In genomic region chr11:62909107-62909894, GRCh38 we compare ENCODE assay signal across 10 cellular contexts. TPM values are rescaled to one million over a fixed set of nuclear protein-coding genes. Genes with fewer than 3 reads are reported as not detected.
A peak's percentile ranks its signal among the peaks of the same experiment; 100 is the strongest.
DNase-seq lines count a peak whose midpoint lies in the region; ATAC-seq, FAIRE-seq and TF ChIP-seq lines count a peak whose summit lies in the region.
"Had no signal": no experiment of that assay in that cellular context is flagged by ENCODE, and none has a peak within 500 bp of the region (broad histone marks: within the 10 kb centered on the region; RNA-seq: fewer than 3 reads in every experiment).

No MANE protein-coding gene starts in this region.

- TF ChIP-seq CTCF in breast epithelium (IDR thresholded peaks at IDR 0.05) (peak; percentile 39 to 61 (median 55)), keratinocyte (optimal IDR thresholded peaks at IDR 0.05 in 1 of 3, IDR thresholded peaks at IDR 0.05 in 1 of 3, conservative IDR thresholded peaks at IDR 0.05 in 1 of 3; ENCODE audit: extremely low read depth in 1 of 3, insufficient read depth in 2 of 3, low read length in 3 of 3) (peak; percentile 65 to 85 (median 67)), natural killer cell (IDR thresholded peaks at IDR 0.05) (no peak)

- TF ChIP-seq POLR2A in breast epithelium (IDR thresholded peaks at IDR 0.05): no peak

- no peaks in the 10 kb centered on the region for H3K9me3 ChIP-seq in breast epithelium
- H3K9me3 ChIP-seq in keratinocyte (ENCODE audit: control insufficient read depth, low read depth, low read length): no peaks in the 10 kb centered on the region

- no peak for FAIRE-seq in keratinocyte (lab: Jason Lieb, UNC)
- FAIRE-seq: G401.6 had no signal

- intact Hi-C loops in breast epithelium (cut with DNase I; ENCODE audit: low total_unique reads): loop anchor here (5.0 kb wide), 1 partner anchor 113 kb away; no protein-coding TSS in a partner anchor
- intact Hi-C loops in natural killer cell (cut with micrococcal nuclease): loop anchor here (5.0 kb wide), 1 partner anchor 303 kb away; no protein-coding TSS in a partner anchor

- no peaks in the 10 kb centered on the region for H3K9me1 ChIP-seq in keratinocyte (ENCODE audit: control insufficient read depth, extremely low read depth, insufficient read depth, low read length)

- peaks cover 7 to 14% of the 10 kb centered on the region in 2 donors for H3K27me3 Mint-ChIP-seq in natural killer cell (ENCODE audit: low read depth in 2 of 2)

- no peaks in the 10 kb centered on the region for H3K27me3 ChIP-seq in breast epithelium
- no peaks in the 10 kb centered on the region for H3K27me3 ChIP-seq in keratinocyte (ENCODE audit: control insufficient read depth, extremely low read depth, insufficient read depth, low read length)

- dilution Hi-C loops in keratinocyte (cut with MboI; ENCODE audit: extremely low pct_ligation_motif_present, low sequenced_read_pairs): no loop called here

- peak; percentile 22 for DNase-seq in NCI-H345 (lab: John Stamatoyannopoulos, UW)
- no peak for DNase-seq in NCI-H345 treated with DMSO at 0.1 percent for 48 hours (lab: John Stamatoyannopoulos, UW; ENCODE audit: unreplicated experiment)
- peak; percentile 40 for DNase-seq in NCI-H1694 (lab: John Stamatoyannopoulos, UW)
- peak; percentile 81 to 87 for DNase-seq in breast epithelium (ENCODE audit: low spot score in 2 of 2)
- DNase-seq in keratinocyte (ENCODE audit: low read depth, low spot score): no peak
- DNase-seq in natural killer cell: no peak
- DNase-seq in GM19240 (ENCODE audit: insufficient read length, low spot score): no peak
- DNase-seq: stimulated activated naive B cell treated with anti-CD40 and anti-IgM and Interleukin-4, amounts not matched to agents 10 μg/mL and 1 μg/mL and 100 μg/mL, for 72 hours had no signal

- peak overlapping the region; percentile 62 for H3K4me2 ChIP-seq in keratinocyte (ENCODE audit: control insufficient read depth, extremely low read depth, insufficient read depth, low read depth, low read length)

- H3K9ac ChIP-seq in keratinocyte (ENCODE audit: control insufficient read depth, extremely low read depth, insufficient read depth, low read length): peak overlapping the region; percentile 22

- H3K4me1 Mint-ChIP-seq in natural killer cell: peaks cover 10 to 11% of the 10 kb centered on the region in 2 donors

- H3K4me1 ChIP-seq in breast epithelium: peaks cover 6 to 14% of the 10 kb centered on the region in 2 donors
- H3K4me1 ChIP-seq in keratinocyte (ENCODE audit: control insufficient read depth, extremely low read depth, insufficient read depth, low read length): peaks cover 5% of the 10 kb centered on the region

- H3K27ac Mint-ChIP-seq in natural killer cell: no peak overlapping the region
- H3K27ac Mint-ChIP-seq: stimulated activated naive B cell treated with anti-CD40 and anti-IgM and Interleukin-4, amounts not matched to agents 10 μg/mL and 1 μg/mL and 100 μg/mL, for 72 hours had no signal

- ATAC-seq in natural killer cell: no peak

- peak overlapping the region; percentile 65 to 87 for H3K27ac ChIP-seq in breast epithelium
- H3K27ac ChIP-seq in keratinocyte (ENCODE audit: control insufficient read depth, insufficient read depth, low read length): no peak overlapping the region
- H3K27ac ChIP-seq in temporal lobe (ENCODE audit: low read depth, low read length): peak overlapping the region; percentile 38

- no peaks in the 10 kb centered on the region for H3K36me3 ChIP-seq in breast epithelium
- no peaks in the 10 kb centered on the region for H3K36me3 ChIP-seq in keratinocyte (ENCODE audit: control insufficient read depth in 2 of 2, extremely low read depth in 1 of 2, insufficient read depth in 2 of 2, low read length in 2 of 2)

- H3K4me3 Mint-ChIP-seq in natural killer cell: no peak overlapping the region
- H3K4me3 Mint-ChIP-seq: stimulated activated naive B cell treated with anti-CD40 and anti-IgM and Interleukin-4, amounts not matched to agents 10 μg/mL and 1 μg/mL and 100 μg/mL, for 72 hours had no signal

- no peaks in the 10 kb centered on the region for H3K79me2 ChIP-seq in keratinocyte (ENCODE audit: control insufficient read depth, insufficient read depth, low read length)

- peak overlapping the region in 2 of 3 donors; percentile 1 to 45 for H3K4me3 ChIP-seq in breast epithelium
- H3K4me3 ChIP-seq in keratinocyte (ENCODE audit: control insufficient read depth in 2 of 3, extremely low read depth in 1 of 3, insufficient read depth in 2 of 3, low read depth in 1 of 3, low read length in 3 of 3): no peak overlapping the region

- H2AFZ ChIP-seq in keratinocyte (ENCODE audit: control insufficient read depth, low read length): peak overlapping the region; percentile 88

- H4K20me1 ChIP-seq in keratinocyte (ENCODE audit: control insufficient read depth, extremely low read depth, insufficient read depth, low read length): no peaks in the 10 kb centered on the region

- H3K9me3 Mint-ChIP-seq in natural killer cell: no peaks in the 10 kb centered on the region
- H3K9me3 Mint-ChIP-seq: stimulated activated naive B cell treated with anti-CD40 and anti-IgM and Interleukin-4, amounts not matched to agents 10 μg/mL and 1 μg/mL and 100 μg/mL, for 72 hours had no signal

- H3K36me3 Mint-ChIP-seq in natural killer cell: no peaks in the 10 kb centered on the region
- H3K36me3 Mint-ChIP-seq: stimulated activated naive B cell treated with anti-CD40 and anti-IgM and Interleukin-4, amounts not matched to agents 10 μg/mL and 1 μg/mL and 100 μg/mL, for 72 hours had no signal

RNA-seq across cellular contexts. Expression of gene CHRM1, which starts 11.9 kb away (rescaled TPM):
- total RNA-seq in breast epithelium (1 to 10 TPM in 1 of 3 donors, under 1 TPM in 1, not detected in 1; 0.88 to 1.3 TPM), temporal lobe (8.9 TPM), natural killer cell (not detected)
- polyA plus RNA-seq in keratinocyte: not detected in 3 replicates
- polyA plus RNA-seq in keratinocyte (2011; ENCODE audit: low read depth): not detected
- polyA plus RNA-seq in keratinocyte (2011; cell fraction: cytosol; rRNA removed): not detected in 2 replicates
- polyA plus RNA-seq in keratinocyte (2011; cell fraction: nucleus; rRNA removed): not detected in 2 replicates
- not detected in 2 replicates for polyA plus RNA-seq in keratinocyte (2012; ENCODE audit: low replicate concordance)
- 0.07 TPM in 1 of 3 replicates, not detected in the others for polyA minus RNA-seq in keratinocyte
- polyA minus RNA-seq in keratinocyte (2011; cell fraction: cytosol; rRNA and poly(A)+ RNA removed): not detected
- polyA minus RNA-seq in keratinocyte (2011; cell fraction: nucleus; rRNA and poly(A)+ RNA removed): not detected in 2 replicates

RNA-seq across cellular contexts. Expression of gene SLC3A2, which starts 28.6 kb away (rescaled TPM):
- total RNA-seq in breast epithelium (100 to 1,000 TPM; 147 to 214 (median 171) TPM), temporal lobe (66.9 TPM), natural killer cell (100 to 1,000 TPM; 200 to 235 (median 207) TPM)
- polyA plus RNA-seq in keratinocyte: 469 to 552 TPM (median 521 TPM) in 3 replicates
- 307 TPM for polyA plus RNA-seq in keratinocyte (2011; ENCODE audit: low read depth)
- polyA plus RNA-seq in keratinocyte (2011; cell fraction: cytosol; rRNA removed): 204 and 205 TPM in 2 replicates
- polyA plus RNA-seq in keratinocyte (2011; cell fraction: nucleus; rRNA removed): 1,085 and 1,105 TPM in 2 replicates
- 371 and 604 TPM in 2 replicates for polyA plus RNA-seq in keratinocyte (2012; ENCODE audit: low replicate concordance)
- 291 to 368 TPM (median 298 TPM) in 3 replicates for polyA minus RNA-seq in keratinocyte
- 493 TPM for polyA minus RNA-seq in keratinocyte (2011; cell fraction: cytosol; rRNA and poly(A)+ RNA removed)
- polyA minus RNA-seq in keratinocyte (2011; cell fraction: nucleus; rRNA and poly(A)+ RNA removed): 560 and 576 TPM in 2 replicates

Comparison
In these comparisons a context has a peak if more than half of its experiments do, and no peak if none do; other contexts are left out.
1. DNase-seq: peak in NCI-H345 (single experiment), NCI-H1694 (single experiment) and breast epithelium (2 of 2); none in NCI-H345 treated with DMSO at 0.1 percent for 48 hours (single experiment), keratinocyte (single experiment), natural killer cell (single experiment) and GM19240 (single experiment).
2. H3K4me3 ChIP-seq: peak in breast epithelium (2 of 3); none in keratinocyte (0 of 3).